In the genomic region with DNA sequence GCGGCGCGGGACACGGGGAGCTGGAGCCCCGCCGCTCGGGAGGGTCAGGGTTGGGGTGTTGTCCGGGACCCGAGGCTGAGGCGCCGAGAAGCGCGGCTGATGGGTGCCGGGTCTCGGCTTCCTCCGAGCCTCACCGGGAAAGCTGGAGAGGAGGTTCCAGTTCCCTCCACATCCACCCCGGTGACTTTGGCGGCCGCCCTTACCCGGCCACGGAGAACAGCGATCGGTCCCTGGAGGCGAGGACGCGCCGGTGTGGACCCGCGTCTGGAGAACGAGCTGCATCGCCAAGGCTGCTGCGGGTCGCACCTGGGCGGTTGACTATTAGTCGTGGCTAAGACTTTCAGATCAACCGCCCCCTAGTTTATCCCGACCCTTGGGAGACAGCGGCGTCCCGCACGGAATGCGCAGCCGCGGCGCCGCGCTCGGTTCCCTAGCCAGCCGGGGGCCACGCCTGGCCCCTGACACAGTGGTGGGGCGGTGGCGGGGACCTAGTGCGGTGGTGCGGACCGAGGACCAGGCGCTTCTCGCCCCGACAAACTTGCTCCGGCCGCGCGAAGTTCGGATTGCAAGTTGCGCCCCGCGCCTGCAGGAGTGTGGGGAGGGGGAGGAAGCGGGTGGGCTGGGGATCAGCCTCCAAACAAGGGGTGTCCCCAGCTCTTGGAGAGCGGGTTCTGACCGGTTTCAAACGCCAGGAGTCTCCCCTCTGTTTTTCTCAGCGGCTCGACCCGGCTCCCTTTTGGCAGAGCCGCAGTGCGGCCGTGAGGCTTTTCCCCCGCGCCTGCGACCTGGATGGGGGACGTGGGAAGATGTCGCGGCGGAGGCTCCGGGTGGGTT, we compare ENCODE assay signal across 1 cellular context.
TF ChIP-seq lines count a peak whose summit lies in the region.

No MANE protein-coding gene starts in this region.

TF ChIP-seq in GM12878, 131 proteins besides CTCF, POLR2A, EP300 and RAD21 (continued from another document):
- TF ChIP-seq, protein P1, sequence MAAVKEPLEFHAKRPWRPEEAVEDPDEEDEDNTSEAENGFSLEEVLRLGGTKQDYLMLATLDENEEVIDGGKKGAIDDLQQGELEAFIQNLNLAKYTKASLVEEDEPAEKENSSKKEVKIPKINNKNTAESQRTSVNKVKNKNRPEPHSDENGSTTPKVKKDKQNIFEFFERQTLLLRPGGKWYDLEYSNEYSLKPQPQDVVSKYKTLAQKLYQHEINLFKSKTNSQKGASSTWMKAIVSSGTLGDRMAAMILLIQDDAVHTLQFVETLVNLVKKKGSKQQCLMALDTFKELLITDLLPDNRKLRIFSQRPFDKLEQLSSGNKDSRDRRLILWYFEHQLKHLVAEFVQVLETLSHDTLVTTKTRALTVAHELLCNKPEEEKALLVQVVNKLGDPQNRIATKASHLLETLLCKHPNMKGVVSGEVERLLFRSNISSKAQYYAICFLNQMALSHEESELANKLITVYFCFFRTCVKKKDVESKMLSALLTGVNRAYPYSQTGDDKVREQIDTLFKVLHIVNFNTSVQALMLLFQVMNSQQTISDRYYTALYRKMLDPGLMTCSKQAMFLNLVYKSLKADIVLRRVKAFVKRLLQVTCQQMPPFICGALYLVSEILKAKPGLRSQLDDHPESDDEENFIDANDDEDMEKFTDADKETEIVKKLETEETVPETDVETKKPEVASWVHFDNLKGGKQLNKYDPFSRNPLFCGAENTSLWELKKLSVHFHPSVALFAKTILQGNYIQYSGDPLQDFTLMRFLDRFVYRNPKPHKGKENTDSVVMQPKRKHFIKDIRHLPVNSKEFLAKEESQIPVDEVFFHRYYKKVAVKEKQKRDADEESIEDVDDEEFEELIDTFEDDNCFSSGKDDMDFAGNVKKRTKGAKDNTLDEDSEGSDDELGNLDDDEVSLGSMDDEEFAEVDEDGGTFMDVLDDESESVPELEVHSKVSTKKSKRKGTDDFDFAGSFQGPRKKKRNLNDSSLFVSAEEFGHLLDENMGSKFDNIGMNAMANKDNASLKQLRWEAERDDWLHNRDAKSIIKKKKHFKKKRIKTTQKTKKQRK (IDR thresholded peaks at IDR 0.05; ENCODE audit: low read depth, low read length): no peak
- TF ChIP-seq MEF2B (IDR thresholded peaks at IDR 0.05; ENCODE audit: partially characterized antibody, poor library complexity, severe bottlenecking) (no peak), BACH1 (IDR thresholded peaks at IDR 0.05; ENCODE audit: borderline replicate concordance) (no peak), DPF2 (IDR thresholded peaks at IDR 0.05) (no peak), HCFC1 (IDR thresholded peaks at IDR 0.05; ENCODE audit: low read length) (no peak), BHLHE40 (IDR thresholded peaks at IDR 0.05; ENCODE audit: borderline replicate concordance in 1 of 2, low read depth in 2 of 2, low read length in 1 of 2) (no peak), SREBF1 (IDR thresholded peaks at IDR 0.05; ENCODE audit: low read length) (no peak), BRCA1 (IDR thresholded peaks at IDR 0.05; ENCODE audit: low read depth, low read length) (no peak), SKIL (IDR thresholded peaks at IDR 0.05; ENCODE audit: low read depth, poor library complexity, severe bottlenecking) (no peak)
- TF ChIP-seq, protein P2, sequence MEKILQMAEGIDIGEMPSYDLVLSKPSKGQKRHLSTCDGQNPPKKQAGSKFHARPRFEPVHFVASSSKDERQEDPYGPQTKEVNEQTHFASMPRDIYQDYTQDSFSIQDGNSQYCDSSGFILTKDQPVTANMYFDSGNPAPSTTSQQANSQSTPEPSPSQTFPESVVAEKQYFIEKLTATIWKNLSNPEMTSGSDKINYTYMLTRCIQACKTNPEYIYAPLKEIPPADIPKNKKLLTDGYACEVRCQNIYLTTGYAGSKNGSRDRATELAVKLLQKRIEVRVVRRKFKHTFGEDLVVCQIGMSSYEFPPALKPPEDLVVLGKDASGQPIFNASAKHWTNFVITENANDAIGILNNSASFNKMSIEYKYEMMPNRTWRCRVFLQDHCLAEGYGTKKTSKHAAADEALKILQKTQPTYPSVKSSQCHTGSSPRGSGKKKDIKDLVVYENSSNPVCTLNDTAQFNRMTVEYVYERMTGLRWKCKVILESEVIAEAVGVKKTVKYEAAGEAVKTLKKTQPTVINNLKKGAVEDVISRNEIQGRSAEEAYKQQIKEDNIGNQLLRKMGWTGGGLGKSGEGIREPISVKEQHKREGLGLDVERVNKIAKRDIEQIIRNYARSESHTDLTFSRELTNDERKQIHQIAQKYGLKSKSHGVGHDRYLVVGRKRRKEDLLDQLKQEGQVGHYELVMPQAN (conservative IDR thresholded peaks at IDR 0.05): no peak
- TF ChIP-seq, protein P3, sequence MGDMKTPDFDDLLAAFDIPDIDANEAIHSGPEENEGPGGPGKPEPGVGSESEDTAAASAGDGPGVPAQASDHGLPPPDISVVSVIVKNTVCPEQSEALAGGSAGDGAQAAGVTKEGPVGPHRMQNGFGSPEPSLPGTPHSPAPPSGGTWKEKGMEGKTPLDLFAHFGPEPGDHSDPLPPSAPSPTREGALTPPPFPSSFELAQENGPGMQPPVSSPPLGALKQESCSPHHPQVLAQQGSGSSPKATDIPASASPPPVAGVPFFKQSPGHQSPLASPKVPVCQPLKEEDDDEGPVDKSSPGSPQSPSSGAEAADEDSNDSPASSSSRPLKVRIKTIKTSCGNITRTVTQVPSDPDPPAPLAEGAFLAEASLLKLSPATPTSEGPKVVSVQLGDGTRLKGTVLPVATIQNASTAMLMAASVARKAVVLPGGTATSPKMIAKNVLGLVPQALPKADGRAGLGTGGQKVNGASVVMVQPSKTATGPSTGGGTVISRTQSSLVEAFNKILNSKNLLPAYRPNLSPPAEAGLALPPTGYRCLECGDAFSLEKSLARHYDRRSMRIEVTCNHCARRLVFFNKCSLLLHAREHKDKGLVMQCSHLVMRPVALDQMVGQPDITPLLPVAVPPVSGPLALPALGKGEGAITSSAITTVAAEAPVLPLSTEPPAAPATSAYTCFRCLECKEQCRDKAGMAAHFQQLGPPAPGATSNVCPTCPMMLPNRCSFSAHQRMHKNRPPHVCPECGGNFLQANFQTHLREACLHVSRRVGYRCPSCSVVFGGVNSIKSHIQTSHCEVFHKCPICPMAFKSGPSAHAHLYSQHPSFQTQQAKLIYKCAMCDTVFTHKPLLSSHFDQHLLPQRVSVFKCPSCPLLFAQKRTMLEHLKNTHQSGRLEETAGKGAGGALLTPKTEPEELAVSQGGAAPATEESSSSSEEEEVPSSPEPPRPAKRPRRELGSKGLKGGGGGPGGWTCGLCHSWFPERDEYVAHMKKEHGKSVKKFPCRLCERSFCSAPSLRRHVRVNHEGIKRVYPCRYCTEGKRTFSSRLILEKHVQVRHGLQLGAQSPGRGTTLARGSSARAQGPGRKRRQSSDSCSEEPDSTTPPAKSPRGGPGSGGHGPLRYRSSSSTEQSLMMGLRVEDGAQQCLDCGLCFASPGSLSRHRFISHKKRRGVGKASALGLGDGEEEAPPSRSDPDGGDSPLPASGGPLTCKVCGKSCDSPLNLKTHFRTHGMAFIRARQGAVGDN (IDR thresholded peaks at IDR 0.05): no peak
